Comparison of ENCODE assay signal across 1 cellular context in the genomic region with DNA sequence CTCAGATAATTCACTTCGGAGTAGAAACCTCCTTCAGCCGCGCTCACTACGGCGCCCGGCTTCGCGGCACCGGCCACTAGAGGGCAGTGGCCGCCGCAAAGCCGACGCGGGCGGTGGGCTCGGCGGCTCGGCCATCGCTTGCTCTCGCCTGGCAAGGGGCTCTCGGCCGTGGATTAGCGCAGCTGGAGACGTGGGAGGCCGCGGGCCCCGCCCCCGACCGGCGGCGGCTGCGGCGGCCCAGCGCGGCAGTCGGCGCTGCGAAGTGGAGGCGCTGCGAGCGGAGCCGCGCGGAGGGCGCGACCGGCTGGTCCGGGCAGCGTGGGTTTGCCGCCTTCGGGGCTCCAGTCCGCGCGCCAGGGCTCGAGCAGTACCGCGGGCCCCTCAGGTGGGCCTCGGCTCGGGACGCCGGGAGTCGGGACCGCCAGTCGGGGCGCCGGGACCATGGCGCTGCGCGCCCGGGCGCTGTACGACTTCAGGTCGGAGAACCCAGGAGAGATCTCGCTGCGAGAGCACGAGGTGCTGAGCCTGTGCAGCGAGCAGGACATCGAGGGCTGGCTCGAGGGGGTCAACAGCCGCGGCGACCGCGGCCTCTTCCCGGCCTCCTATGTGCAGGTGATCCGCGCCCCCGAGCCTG.
TF ChIP-seq lines count a peak whose summit lies in the region.

A gene with protein sequence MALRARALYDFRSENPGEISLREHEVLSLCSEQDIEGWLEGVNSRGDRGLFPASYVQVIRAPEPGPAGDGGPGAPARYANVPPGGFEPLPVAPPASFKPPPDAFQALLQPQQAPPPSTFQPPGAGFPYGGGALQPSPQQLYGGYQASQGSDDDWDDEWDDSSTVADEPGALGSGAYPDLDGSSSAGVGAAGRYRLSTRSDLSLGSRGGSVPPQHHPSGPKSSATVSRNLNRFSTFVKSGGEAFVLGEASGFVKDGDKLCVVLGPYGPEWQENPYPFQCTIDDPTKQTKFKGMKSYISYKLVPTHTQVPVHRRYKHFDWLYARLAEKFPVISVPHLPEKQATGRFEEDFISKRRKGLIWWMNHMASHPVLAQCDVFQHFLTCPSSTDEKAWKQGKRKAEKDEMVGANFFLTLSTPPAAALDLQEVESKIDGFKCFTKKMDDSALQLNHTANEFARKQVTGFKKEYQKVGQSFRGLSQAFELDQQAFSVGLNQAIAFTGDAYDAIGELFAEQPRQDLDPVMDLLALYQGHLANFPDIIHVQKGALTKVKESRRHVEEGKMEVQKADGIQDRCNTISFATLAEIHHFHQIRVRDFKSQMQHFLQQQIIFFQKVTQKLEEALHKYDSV (plus strand): TSS at position 248 of the 634 bp plus-strand sequence. CDS start 194 bp downstream, at position 442.

TF ChIP-seq in HepG2, 621 proteins besides CTCF, POLR2A, EP300 and RAD21 (continued from another document and continues in another):
- TF ChIP-seq, protein P1, sequence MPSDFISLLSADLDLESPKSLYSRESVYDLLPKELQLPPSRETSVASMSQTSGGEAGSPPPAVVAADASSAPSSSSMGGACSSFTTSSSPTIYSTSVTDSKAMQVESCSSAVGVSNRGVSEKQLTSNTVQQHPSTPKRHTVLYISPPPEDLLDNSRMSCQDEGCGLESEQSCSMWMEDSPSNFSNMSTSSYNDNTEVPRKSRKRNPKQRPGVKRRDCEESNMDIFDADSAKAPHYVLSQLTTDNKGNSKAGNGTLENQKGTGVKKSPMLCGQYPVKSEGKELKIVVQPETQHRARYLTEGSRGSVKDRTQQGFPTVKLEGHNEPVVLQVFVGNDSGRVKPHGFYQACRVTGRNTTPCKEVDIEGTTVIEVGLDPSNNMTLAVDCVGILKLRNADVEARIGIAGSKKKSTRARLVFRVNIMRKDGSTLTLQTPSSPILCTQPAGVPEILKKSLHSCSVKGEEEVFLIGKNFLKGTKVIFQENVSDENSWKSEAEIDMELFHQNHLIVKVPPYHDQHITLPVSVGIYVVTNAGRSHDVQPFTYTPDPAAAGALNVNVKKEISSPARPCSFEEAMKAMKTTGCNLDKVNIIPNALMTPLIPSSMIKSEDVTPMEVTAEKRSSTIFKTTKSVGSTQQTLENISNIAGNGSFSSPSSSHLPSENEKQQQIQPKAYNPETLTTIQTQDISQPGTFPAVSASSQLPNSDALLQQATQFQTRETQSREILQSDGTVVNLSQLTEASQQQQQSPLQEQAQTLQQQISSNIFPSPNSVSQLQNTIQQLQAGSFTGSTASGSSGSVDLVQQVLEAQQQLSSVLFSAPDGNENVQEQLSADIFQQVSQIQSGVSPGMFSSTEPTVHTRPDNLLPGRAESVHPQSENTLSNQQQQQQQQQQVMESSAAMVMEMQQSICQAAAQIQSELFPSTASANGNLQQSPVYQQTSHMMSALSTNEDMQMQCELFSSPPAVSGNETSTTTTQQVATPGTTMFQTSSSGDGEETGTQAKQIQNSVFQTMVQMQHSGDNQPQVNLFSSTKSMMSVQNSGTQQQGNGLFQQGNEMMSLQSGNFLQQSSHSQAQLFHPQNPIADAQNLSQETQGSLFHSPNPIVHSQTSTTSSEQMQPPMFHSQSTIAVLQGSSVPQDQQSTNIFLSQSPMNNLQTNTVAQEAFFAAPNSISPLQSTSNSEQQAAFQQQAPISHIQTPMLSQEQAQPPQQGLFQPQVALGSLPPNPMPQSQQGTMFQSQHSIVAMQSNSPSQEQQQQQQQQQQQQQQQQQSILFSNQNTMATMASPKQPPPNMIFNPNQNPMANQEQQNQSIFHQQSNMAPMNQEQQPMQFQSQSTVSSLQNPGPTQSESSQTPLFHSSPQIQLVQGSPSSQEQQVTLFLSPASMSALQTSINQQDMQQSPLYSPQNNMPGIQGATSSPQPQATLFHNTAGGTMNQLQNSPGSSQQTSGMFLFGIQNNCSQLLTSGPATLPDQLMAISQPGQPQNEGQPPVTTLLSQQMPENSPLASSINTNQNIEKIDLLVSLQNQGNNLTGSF (CRISPR knock-in tag; IDR thresholded peaks at IDR 0.05): peak; percentile 72
- TF ChIP-seq MEIS2 (CRISPR knock-in tag; IDR thresholded peaks at IDR 0.05) (peak; percentile 57), IKZF1 (IDR thresholded peaks at IDR 0.05) (no peak), ZSCAN31 (CRISPR knock-in tag; IDR thresholded peaks at IDR 0.05; ENCODE audit: low read depth) (0 out of 2 replicates have a peak, but pooled peaks have one; percentile 14), ZNF564 (CRISPR knock-in tag; IDR thresholded peaks at IDR 0.05) (no peak), ZNF570 (CRISPR knock-in tag; IDR thresholded peaks at IDR 0.05; ENCODE audit: borderline replicate concordance) (no peak), ATF1 (CRISPR knock-in tag; IDR thresholded peaks at IDR 0.05) (no peak), GLI4 (CRISPR knock-in tag; IDR thresholded peaks at IDR 0.05; ENCODE audit: borderline replicate concordance) (0 out of 2 replicates have a peak, but pooled peaks have one; percentile 23), KLF13 (CRISPR knock-in tag; IDR thresholded peaks at IDR 0.05) (no peak), EEA1 (CRISPR knock-in tag; IDR thresholded peaks at IDR 0.05; ENCODE audit: borderline replicate concordance) (no peak; the same call in 1 of the 2 replicates), ZNF567 (CRISPR knock-in tag; IDR thresholded peaks at IDR 0.05; ENCODE audit: borderline replicate concordance) (no peak)
- TF ChIP-seq, protein P2, sequence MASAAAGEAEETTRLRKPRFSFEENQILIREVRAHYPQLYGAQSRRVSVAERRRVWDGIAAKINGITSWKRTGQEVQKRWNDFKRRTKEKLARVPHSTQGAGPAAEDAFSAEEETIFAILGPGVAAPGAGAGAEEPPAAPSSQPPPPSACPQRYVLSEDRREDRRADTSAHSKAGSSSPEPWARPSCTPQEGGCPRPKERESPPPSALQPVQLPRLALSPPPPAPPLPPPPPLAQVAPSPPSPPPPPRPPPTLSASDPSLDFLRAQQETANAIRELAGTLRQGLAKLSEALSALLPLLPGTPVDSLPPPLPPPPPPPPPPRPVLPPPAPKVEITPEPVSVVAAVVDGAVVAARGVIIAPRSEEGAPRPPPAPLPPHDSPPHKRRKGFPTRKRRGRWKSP (CRISPR knock-in tag; IDR thresholded peaks at IDR 0.05): peak; percentile 71
- TF ChIP-seq, protein P3, sequence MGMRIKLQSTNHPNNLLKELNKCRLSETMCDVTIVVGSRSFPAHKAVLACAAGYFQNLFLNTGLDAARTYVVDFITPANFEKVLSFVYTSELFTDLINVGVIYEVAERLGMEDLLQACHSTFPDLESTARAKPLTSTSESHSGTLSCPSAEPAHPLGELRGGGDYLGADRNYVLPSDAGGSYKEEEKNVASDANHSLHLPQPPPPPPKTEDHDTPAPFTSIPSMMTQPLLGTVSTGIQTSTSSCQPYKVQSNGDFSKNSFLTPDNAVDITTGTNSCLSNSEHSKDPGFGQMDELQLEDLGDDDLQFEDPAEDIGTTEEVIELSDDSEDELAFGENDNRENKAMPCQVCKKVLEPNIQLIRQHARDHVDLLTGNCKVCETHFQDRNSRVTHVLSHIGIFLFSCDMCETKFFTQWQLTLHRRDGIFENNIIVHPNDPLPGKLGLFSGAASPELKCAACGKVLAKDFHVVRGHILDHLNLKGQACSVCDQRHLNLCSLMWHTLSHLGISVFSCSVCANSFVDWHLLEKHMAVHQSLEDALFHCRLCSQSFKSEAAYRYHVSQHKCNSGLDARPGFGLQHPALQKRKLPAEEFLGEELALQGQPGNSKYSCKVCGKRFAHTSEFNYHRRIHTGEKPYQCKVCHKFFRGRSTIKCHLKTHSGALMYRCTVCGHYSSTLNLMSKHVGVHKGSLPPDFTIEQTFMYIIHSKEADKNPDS (CRISPR knock-in tag; IDR thresholded peaks at IDR 0.05): no peak
- TF ChIP-seq, protein P4, sequence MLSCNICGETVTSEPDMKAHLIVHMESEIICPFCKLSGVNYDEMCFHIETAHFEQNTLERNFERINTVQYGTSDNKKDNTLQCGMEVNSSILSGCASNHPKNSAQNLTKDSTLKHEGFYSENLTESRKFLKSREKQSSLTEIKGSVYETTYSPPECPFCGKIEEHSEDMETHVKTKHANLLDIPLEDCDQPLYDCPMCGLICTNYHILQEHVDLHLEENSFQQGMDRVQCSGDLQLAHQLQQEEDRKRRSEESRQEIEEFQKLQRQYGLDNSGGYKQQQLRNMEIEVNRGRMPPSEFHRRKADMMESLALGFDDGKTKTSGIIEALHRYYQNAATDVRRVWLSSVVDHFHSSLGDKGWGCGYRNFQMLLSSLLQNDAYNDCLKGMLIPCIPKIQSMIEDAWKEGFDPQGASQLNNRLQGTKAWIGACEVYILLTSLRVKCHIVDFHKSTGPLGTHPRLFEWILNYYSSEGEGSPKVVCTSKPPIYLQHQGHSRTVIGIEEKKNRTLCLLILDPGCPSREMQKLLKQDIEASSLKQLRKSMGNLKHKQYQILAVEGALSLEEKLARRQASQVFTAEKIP (CRISPR knock-in tag; IDR thresholded peaks at IDR 0.05; ENCODE audit: borderline replicate concordance): no peak
- TF ChIP-seq, protein P5, sequence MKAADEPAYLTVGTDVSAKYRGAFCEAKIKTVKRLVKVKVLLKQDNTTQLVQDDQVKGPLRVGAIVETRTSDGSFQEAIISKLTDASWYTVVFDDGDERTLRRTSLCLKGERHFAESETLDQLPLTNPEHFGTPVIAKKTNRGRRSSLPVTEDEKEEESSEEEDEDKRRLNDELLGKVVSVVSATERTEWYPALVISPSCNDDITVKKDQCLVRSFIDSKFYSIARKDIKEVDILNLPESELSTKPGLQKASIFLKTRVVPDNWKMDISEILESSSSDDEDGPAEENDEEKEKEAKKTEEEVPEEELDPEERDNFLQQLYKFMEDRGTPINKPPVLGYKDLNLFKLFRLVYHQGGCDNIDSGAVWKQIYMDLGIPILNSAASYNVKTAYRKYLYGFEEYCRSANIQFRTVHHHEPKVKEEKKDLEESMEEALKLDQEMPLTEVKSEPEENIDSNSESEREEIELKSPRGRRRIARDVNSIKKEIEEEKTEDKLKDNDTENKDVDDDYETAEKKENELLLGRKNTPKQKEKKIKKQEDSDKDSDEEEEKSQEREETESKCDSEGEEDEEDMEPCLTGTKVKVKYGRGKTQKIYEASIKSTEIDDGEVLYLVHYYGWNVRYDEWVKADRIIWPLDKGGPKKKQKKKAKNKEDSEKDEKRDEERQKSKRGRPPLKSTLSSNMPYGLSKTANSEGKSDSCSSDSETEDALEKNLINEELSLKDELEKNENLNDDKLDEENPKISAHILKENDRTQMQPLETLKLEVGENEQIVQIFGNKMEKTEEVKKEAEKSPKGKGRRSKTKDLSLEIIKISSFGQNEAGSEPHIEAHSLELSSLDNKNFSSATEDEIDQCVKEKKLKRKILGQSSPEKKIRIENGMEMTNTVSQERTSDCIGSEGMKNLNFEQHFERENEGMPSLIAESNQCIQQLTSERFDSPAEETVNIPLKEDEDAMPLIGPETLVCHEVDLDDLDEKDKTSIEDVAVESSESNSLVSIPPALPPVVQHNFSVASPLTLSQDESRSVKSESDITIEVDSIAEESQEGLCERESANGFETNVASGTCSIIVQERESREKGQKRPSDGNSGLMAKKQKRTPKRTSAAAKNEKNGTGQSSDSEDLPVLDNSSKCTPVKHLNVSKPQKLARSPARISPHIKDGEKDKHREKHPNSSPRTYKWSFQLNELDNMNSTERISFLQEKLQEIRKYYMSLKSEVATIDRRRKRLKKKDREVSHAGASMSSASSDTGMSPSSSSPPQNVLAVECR (CRISPR knock-in tag; IDR thresholded peaks at IDR 0.05; ENCODE audit: borderline replicate concordance): peak; percentile 48; the same call in 1 of the 2 replicates
- TF ChIP-seq, protein P6, sequence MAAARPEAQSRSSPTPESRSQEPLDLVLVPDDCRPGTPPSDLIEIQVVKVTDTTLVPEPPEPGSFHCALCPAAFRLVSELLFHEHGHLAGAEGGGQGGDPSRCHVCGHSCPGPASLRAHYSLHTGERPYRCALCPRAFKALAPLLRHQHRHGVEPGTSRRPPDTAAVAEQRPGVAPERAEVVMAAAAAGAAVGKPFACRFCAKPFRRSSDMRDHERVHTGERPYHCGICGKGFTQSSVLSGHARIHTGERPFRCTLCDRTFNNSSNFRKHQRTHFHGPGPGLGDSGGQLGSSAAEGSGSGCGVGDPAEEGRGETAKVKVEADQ (CRISPR knock-in tag; IDR thresholded peaks at IDR 0.05; ENCODE audit: borderline replicate concordance): peak; percentile 81; the same call in 1 of the 2 replicates
- TF ChIP-seq, protein P7, sequence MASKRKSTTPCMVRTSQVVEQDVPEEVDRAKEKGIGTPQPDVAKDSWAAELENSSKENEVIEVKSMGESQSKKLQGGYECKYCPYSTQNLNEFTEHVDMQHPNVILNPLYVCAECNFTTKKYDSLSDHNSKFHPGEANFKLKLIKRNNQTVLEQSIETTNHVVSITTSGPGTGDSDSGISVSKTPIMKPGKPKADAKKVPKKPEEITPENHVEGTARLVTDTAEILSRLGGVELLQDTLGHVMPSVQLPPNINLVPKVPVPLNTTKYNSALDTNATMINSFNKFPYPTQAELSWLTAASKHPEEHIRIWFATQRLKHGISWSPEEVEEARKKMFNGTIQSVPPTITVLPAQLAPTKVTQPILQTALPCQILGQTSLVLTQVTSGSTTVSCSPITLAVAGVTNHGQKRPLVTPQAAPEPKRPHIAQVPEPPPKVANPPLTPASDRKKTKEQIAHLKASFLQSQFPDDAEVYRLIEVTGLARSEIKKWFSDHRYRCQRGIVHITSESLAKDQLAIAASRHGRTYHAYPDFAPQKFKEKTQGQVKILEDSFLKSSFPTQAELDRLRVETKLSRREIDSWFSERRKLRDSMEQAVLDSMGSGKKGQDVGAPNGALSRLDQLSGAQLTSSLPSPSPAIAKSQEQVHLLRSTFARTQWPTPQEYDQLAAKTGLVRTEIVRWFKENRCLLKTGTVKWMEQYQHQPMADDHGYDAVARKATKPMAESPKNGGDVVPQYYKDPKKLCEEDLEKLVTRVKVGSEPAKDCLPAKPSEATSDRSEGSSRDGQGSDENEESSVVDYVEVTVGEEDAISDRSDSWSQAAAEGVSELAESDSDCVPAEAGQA (IDR thresholded peaks at IDR 0.05; ENCODE audit: low read depth): no peak
- TF ChIP-seq, protein P7 (CRISPR knock-in tag; IDR thresholded peaks at IDR 0.05; ENCODE audit: borderline replicate concordance): peak; percentile 80; the same call in 1 of the 2 replicates
- TF ChIP-seq, protein P8, sequence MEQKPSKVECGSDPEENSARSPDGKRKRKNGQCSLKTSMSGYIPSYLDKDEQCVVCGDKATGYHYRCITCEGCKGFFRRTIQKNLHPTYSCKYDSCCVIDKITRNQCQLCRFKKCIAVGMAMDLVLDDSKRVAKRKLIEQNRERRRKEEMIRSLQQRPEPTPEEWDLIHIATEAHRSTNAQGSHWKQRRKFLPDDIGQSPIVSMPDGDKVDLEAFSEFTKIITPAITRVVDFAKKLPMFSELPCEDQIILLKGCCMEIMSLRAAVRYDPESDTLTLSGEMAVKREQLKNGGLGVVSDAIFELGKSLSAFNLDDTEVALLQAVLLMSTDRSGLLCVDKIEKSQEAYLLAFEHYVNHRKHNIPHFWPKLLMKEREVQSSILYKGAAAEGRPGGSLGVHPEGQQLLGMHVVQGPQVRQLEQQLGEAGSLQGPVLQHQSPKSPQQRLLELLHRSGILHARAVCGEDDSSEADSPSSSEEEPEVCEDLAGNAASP (CRISPR knock-in tag; IDR thresholded peaks at IDR 0.05; ENCODE audit: borderline replicate concordance): 0 out of 2 replicates have a peak, but pooled peaks have one; percentile 44
